Comparison of ENCODE assay signal across 26 cellular contexts in genomic region chr7:151298765-151299164, GRCh38.
"Had no signal": no experiment of that assay in that cellular context is flagged by ENCODE, and none has a peak within 500 bp of the region (broad histone marks: within the 10 kb centered on the region; RNA-seq: fewer than 3 reads in every experiment).

No MANE protein-coding gene starts in this region.

- H3K9me3 Mint-ChIP-seq: type B pancreatic cell had no signal

- H3K4me3 ChIP-seq: coronary artery, esophagus muscularis mucosa, gastroesophageal sphincter, heart left ventricle, hepatocyte, prostate gland, sigmoid colon, stomach, thyroid gland had no signal

- H3K79me2 ChIP-seq: hepatocyte had no signal

- DNase-seq: dermis blood vessel endothelial cell; effector memory CD4-positive, alpha-beta T cell; foreskin keratinocyte; kidney; mesendoderm; midbrain; naive thymus-derived CD8-positive, alpha-beta T cell; nephron progenitor cell; nucleus accumbens; right cardiac atrium; sigmoid colon; stimulated activated CD4-positive, alpha-beta T cell treated with anti-CD3 and anti-CD28 coated beads, Interleukin-2, amount 100 ng/mL, for 24 hours; stimulated activated CD4-positive, alpha-beta T cell treated with anti-CD3 and anti-CD28 coated beads, Interleukin-4, amount 100 ng/mL, for 24 hours; stimulated activated naive CD4-positive, alpha-beta T cell treated with Interleukin-2 at 50 U/mL for 16 hours; stomach; thyroid gland had no signal

- H3K27me3 ChIP-seq: thyroid gland had no signal

- H3K36me3 ChIP-seq: esophagus muscularis mucosa, gastroesophageal sphincter, heart left ventricle, prostate gland, sigmoid colon, stomach, thyroid gland had no signal

- H3K36me3 Mint-ChIP-seq: stimulated activated effector memory CD8-positive, alpha-beta T cell treated with anti-CD3 and anti-CD28 coated beads, Interleukin-12 subunit alpha, Interleukin-12 subunit beta, amount 100 ng/mL, for 72 hours; type B pancreatic cell had no signal

- FAIRE-seq: endothelial cell of umbilical vein, kidney had no signal

- H3K9me3 ChIP-seq: prostate gland, thyroid gland had no signal

- H3K27ac Mint-ChIP-seq: naive thymus-derived CD8-positive, alpha-beta T cell; nephron progenitor cell; stimulated activated effector memory CD8-positive, alpha-beta T cell treated with anti-CD3 and anti-CD28 coated beads, Interleukin-12 subunit alpha, Interleukin-12 subunit beta, amount 100 ng/mL, for 72 hours; type B pancreatic cell had no signal

- H3K4me3 Mint-ChIP-seq: naive thymus-derived CD8-positive, alpha-beta T cell; nephron progenitor cell; stimulated activated effector memory CD8-positive, alpha-beta T cell treated with anti-CD3 and anti-CD28 coated beads, Interleukin-12 subunit alpha, Interleukin-12 subunit beta, amount 100 ng/mL, for 72 hours; type B pancreatic cell had no signal

- ATAC-seq: foreskin keratinocyte; gastroesophageal sphincter; heart left ventricle; left lobe of liver; naive thymus-derived CD8-positive, alpha-beta T cell; right cardiac atrium; stimulated activated effector memory CD8-positive, alpha-beta T cell treated with anti-CD3 and anti-CD28 coated beads, Interleukin-12 subunit alpha, Interleukin-12 subunit beta, amount 100 ng/mL, for 72 hours had no signal

- H2AFZ ChIP-seq: hepatocyte had no signal

- H3K4me2 ChIP-seq: hepatocyte had no signal

- H3K4me1 ChIP-seq: foreskin keratinocyte, prostate gland had no signal

- H3K27ac ChIP-seq: coronary artery, esophagus muscularis mucosa, foreskin keratinocyte, gastroesophageal sphincter, heart left ventricle, hepatocyte, prostate gland, sigmoid colon, stomach, thyroid gland had no signal
